In the genomic region with DNA sequence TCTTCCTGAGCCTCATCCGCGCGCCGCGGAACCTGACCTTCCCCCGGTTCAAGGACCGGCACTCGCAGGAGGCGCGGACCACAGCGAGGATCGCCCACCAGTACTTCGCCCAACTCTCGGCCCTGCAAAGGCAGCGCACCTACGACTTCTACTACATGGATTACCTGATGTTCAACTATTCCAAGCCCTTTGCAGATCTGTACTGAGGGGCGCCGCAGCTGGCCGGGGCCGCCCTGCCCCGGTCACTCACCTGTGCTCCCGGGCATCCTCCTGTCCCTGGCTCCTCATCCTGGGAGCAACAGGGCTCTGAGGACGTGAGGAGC, we compare ENCODE assay signal across 33 cellular contexts.
"Had no signal": no experiment of that assay in that cellular context is flagged by ENCODE, and none has a peak within 500 bp of the region (broad histone marks: within the 10 kb centered on the region; RNA-seq: fewer than 3 reads in every experiment).

No MANE protein-coding gene starts in this region.

- H3K4me3 ChIP-seq: adrenal gland, body of pancreas, breast epithelium had no signal

- H3K9me3 ChIP-seq: adrenal gland, body of pancreas, breast epithelium had no signal

- DNase-seq: activated B cell treated with CpG ODN at 0.5 μM for 24 hours; activated CD4-positive, alpha-beta memory T cell treated with anti-CD3 and anti-CD28 coated beads for 36 hours; activated CD4-positive, alpha-beta T cell treated with anti-CD3 and anti-CD28 coated beads for 4 hours; activated CD4-positive, alpha-beta T cell treated with anti-CD3 and anti-CD28 coated beads, Interleukin-2, amount 10 ng/mL, durations not matched to agents 24 days and 14 days; activated CD4-positive, alpha-beta T cell treated with anti-CD3 and anti-CD28 coated beads, Interleukin-2, amount 50 U/mL, for 1 hour; activated CD4-positive, alpha-beta T cell treated with anti-CD3 and anti-CD28 coated beads, Interleukin-2, amount 50 U/mL, for 4 hours; activated CD4-positive, CD25-positive, alpha-beta regulatory T cell treated with anti-CD3 and anti-CD28 coated beads, Interleukin-2, amount 50 U/mL, for 72 hours; activated CD8-positive, alpha-beta memory T cell treated with anti-CD3 and anti-CD28 coated beads, Interleukin-2, amount 50 U/mL, for 4 hours; activated CD8-positive, alpha-beta T cell treated with anti-CD3 and anti-CD28 coated beads for 36 hours; activated effector memory CD4-positive, alpha-beta T cell treated with anti-CD3 and anti-CD28 coated beads, Interleukin-2, amount 50 U/mL, for 16 hours; activated gamma-delta T cell treated with Interleukin-2 at 50 U/mL for 16 hours; activated naive CD4-positive, alpha-beta T cell; activated naive CD4-positive, alpha-beta T cell treated with anti-CD3 and anti-CD28 coated beads for 36 hours; activated naive CD4-positive, alpha-beta T cell treated with anti-CD3 and anti-CD28 coated beads, Interleukin-2, amount 50 U/mL, for 16 hours; activated naive CD8-positive, alpha-beta T cell treated with anti-CD3 and anti-CD28 coated beads for 36 hours; activated T-cell treated with anti-CD3 and anti-CD28 coated beads for 4 hours; activated T-cell treated with anti-CD3 and anti-CD28 coated beads, Interleukin-2, amount 50 U/mL, for 1 hour; activated T-cell treated with anti-CD3 and anti-CD28 coated beads, Interleukin-2, amount 50 U/mL, for 4 hours; activated T-cell treated with anti-CD3 and anti-CD28 coated beads, Interleukin-2, amount 50 U/mL, for 72 hours; adrenal gland; amniotic stem cell; aorta; body of pancreas; brain microvascular endothelial cell; caudate nucleus; cerebellar nuclear complex; T-helper 1 cell; T-helper 2 cell; T-helper 9 cell had no signal

- ATAC-seq: activated CD8-positive, alpha-beta T cell treated with anti-CD3 and anti-CD28 coated beads for 36 hours; activated naive CD4-positive, alpha-beta T cell treated with anti-CD3 and anti-CD28 coated beads, Interleukin-2, amount 50 U/mL, for 72 hours; activated T-cell treated with anti-CD3 and anti-CD28 coated beads, Interleukin-2, amount 50 U/mL, for 4 hours; activated T-cell treated with anti-CD3 and anti-CD28 coated beads, Interleukin-2, amount 50 U/mL, for 72 hours; activated T-helper 17 cell treated with anti-CD3 and anti-CD28 coated beads, Interleukin-2, amount 50 U/mL, for 72 hours; body of pancreas had no signal

- H3K27ac ChIP-seq: adrenal gland, body of pancreas, brain microvascular endothelial cell, breast epithelium, VCaP had no signal

- H3K4me1 ChIP-seq: adrenal gland, body of pancreas, breast epithelium had no signal

- H3K27me3 ChIP-seq: adrenal gland, body of pancreas had no signal

- H3K36me3 ChIP-seq: adrenal gland, brain microvascular endothelial cell, breast epithelium had no signal
